Comparison of ENCODE assay signal across 6 cellular contexts in genomic region chr16:23437542-23437941, GRCh38. TPM values are rescaled to one million over a fixed set of nuclear protein-coding genes. Genes with fewer than 3 reads are reported as not detected.
DNase-seq lines count a peak whose midpoint lies in the region; ATAC-seq, FAIRE-seq and TF ChIP-seq lines count a peak whose summit lies in the region.
"Not testable (repeated sequence)": the region's sequence is repeated elsewhere in the genome, so short reads cannot be mapped to it uniquely, and the experiment has no call there.

No MANE protein-coding gene starts in this region.

- peaks cover 30% of the 10 kb centered on the region for H3K4me1 ChIP-seq in A673 (ENCODE audit: insufficient read depth, low read length, poor library complexity, severe bottlenecking)
- H3K4me1 ChIP-seq in GM23338 (ENCODE audit: insufficient read depth); endodermal cell (ENCODE audit: control insufficient read depth, insufficient read depth, low read length): not testable (repeated sequence)
- H3K4me1 ChIP-seq in K562 (replicated peaks in 1 of 2; ENCODE audit: control insufficient read depth in 2 of 2, insufficient read depth in 2 of 2, low read length in 2 of 2) = peaks cover 10 to 18% of the 10 kb centered on the region in 2 experiments; a peak in 4 of 5 replicates

- not testable (repeated sequence) for DNase-seq in A673 (ENCODE audit: low spot score); GM23338 (ENCODE audit: low spot score); SK-N-MC (ENCODE audit: low read depth, low spot score); T-helper 17 cell; K562 (ENCODE audit: extremely low read depth in 1 of 4, low spot score in 3 of 4); endodermal cell

- intact Hi-C loops in A673 (cut with micrococcal nuclease; ENCODE audit: unreplicated experiment) = loop anchor here (5.0 to 10.0 kb wide), 3 partner anchors 373 to 540 kb away; no protein-coding TSS in a partner anchor
- intact Hi-C loops in K562 (cut with micrococcal nuclease) = loop anchor here (5.0 to 10.0 kb wide), 2 partner anchors 70 to 117 kb away; partner anchors contain the start of genes EARS2 and UBFD1

- H4K20me1 ChIP-seq in GM23338 (replicated peaks; ENCODE audit: insufficient read depth); K562 (replicated peaks; ENCODE audit: control insufficient read depth, insufficient read depth, low read length): not testable (repeated sequence)

- H3K9me3 Mint-ChIP-seq in GM23338, endodermal cell: not testable (repeated sequence)

- H3K4me3 ChIP-seq in A673 (ENCODE audit: low read depth, low read length, poor library complexity, severe bottlenecking); GM23338; SK-N-MC; K562; endodermal cell (ENCODE audit: low read length): not testable (repeated sequence)

- not testable (repeated sequence) for H2AFZ ChIP-seq in GM23338
- peak overlapping the region; percentile 22; the same call in 1 of the 2 replicates for H2AFZ ChIP-seq in K562 (ENCODE audit: low read depth, low read length)

- H3K9me3 ChIP-seq in A673 (ENCODE audit: low read depth, low read length, poor library complexity, severe bottlenecking); SK-N-MC (ENCODE audit: low read depth, low read length); T-helper 17 cell (ENCODE audit: control insufficient read depth, low read length, poor library complexity, severe bottlenecking); K562 (replicated peaks; ENCODE audit: control insufficient read depth, insufficient read depth, low read depth, low read length); endodermal cell (ENCODE audit: control insufficient read depth, low read length): not testable (repeated sequence)

- not testable (repeated sequence) for TF ChIP-seq POLR2A in K562 (conservative IDR thresholded peaks at IDR 0.05)

- CTCF ChIA-PET in A673 (lab: Charles Lee) = interaction anchor here (0.7 to 1.0 kb wide), 2 partner anchors 160 to 538 kb away, joined by 3 to 5 read pairs; no protein-coding TSS in a partner anchor
- CTCF ChIA-PET in K562 (lab: Yijun Ruan, JAX; ENCODE audit: low intra/inter-chr PET ratio) = not testable (repeated sequence)

- not testable (repeated sequence) for H3K4me2 ChIP-seq in GM23338; K562 (ENCODE audit: insufficient read depth, low read length)

- not testable (repeated sequence) for ATAC-seq in GM23338, T-helper 17 cell, K562

- H3K4me1 Mint-ChIP-seq in GM23338, T-helper 17 cell, endodermal cell: not testable (repeated sequence)

- H3K27ac ChIP-seq in A673 (ENCODE audit: low read depth, low read length, poor library complexity, severe bottlenecking) (peak overlapping the region; percentile 72), SK-N-MC (peak overlapping the region; percentile 66), K562 (ENCODE audit: extremely low read depth, low read depth, low read length) (peak overlapping the region; percentile 27; the same call in 1 of the 3 replicates)
- H3K27ac ChIP-seq in GM23338 (ENCODE audit: low read depth); endodermal cell (ENCODE audit: low read depth, low read length): not testable (repeated sequence)

- in situ Hi-C loops in K562 (cut with MboI) = loop anchor here (10.0 kb wide), 1 partner anchor 253 kb away; the partner anchor contains the start of gene SCNN1G

- TF ChIP-seq CTCF in A673 (conservative IDR thresholded peaks at IDR 0.05; ENCODE audit: low read depth, low read length); GM23338 (conservative IDR thresholded peaks at IDR 0.05; ENCODE audit: low read depth in 2 of 2); K562 (IDR thresholded peaks at IDR 0.05 in 2 of 3, conservative IDR thresholded peaks at IDR 0.05 in 1 of 3; ENCODE audit: insufficient read depth in 2 of 3, low read depth in 1 of 3, low read length in 3 of 3); endodermal cell (conservative IDR thresholded peaks at IDR 0.05): not testable (repeated sequence)

- H3K9ac ChIP-seq in SK-N-MC (ENCODE audit: insufficient read length); K562 (ENCODE audit: insufficient read depth in 1 of 2, low read depth in 2 of 2, low read length in 2 of 2); endodermal cell (ENCODE audit: extremely low read depth, low read length, poor library complexity, severe bottlenecking): not testable (repeated sequence)

- not testable (repeated sequence) for H3K9me2 ChIP-seq in GM23338 (ENCODE audit: insufficient read depth)

- TF ChIP-seq RAD21 in K562 (CRISPR knock-in tag; conservative IDR thresholded peaks at IDR 0.05 in 1 of 2, IDR thresholded peaks at IDR 0.05 in 1 of 2) = not testable (repeated sequence)

- not testable (repeated sequence) for H3K27me3 Mint-ChIP-seq in GM23338 (ENCODE audit: insufficient read depth, low read depth, poor library complexity); T-helper 17 cell; endodermal cell (ENCODE audit: insufficient read depth)

- POLR2A ChIA-PET in A673 (lab: Charles Lee; ENCODE audit: low non-redundant PET) = not testable (repeated sequence)
- POLR2A ChIA-PET in K562 (lab: Yijun Ruan, JAX) = interaction anchor here (0.6 to 1.3 kb wide), 5 partner anchors 11 to 564 kb away, joined by 3 to 8 read pairs (median 3); partner anchors contain the start of gene COG7

- H3K9me1 ChIP-seq in K562 (ENCODE audit: control insufficient read depth, insufficient read depth, low read length) = not testable (repeated sequence)

- H3K36me3 ChIP-seq in A673 (ENCODE audit: insufficient read depth, low read length, poor library complexity, severe bottlenecking) (peaks cover 40% of the 10 kb centered on the region), GM23338 (ENCODE audit: insufficient read depth) (peaks cover 15% of the 10 kb centered on the region), SK-N-MC (ENCODE audit: insufficient read depth, low read length) (peaks cover 49% of the 10 kb centered on the region), K562 (ENCODE audit: control insufficient read depth, insufficient read depth, low read length) (peaks cover 52% of the 10 kb centered on the region), endodermal cell (ENCODE audit: control insufficient read depth, insufficient read depth, low read length) (peaks cover 36% of the 10 kb centered on the region)

- WGBS in K562 (ENCODE audit: insufficient coverage, low coverage, missing lambda C conversion rate) = 69% methylated on average over 7 of the region's 7 CpGs
- WGBS in endodermal cell (ENCODE audit: insufficient coverage in 1 of 2, insufficient read length in 1 of 2), 2 experiments = 95% methylated on average over 7 of the region's 7 CpGs; no CpG with 5 or more reads in 1 of the 2 experiments

- not testable (repeated sequence) for H3F3A ChIP-seq in GM23338 (replicated peaks; ENCODE audit: low read depth)

- not testable (repeated sequence) for BruUV-seq in A673 (replicated peaks; lab: Mats Ljungman, UMichigan); K562 (replicated peaks; lab: Mats Ljungman, UMichigan)

- not testable (repeated sequence) for TF ChIP-seq EP300 in K562 (IDR thresholded peaks at IDR 0.05; ENCODE audit: low read length)

- H3K27ac Mint-ChIP-seq in GM23338 = peak overlapping the region; percentile 28; the same call in 1 of the 2 replicates
- peak overlapping the region; percentile 21 for H3K27ac Mint-ChIP-seq in T-helper 17 cell
- peak overlapping the region; percentile 54 for H3K27ac Mint-ChIP-seq in endodermal cell

- H3K79me2 ChIP-seq in GM23338 (replicated peaks; ENCODE audit: insufficient read depth); K562 (ENCODE audit: control insufficient read depth, insufficient read depth, low read length): not testable (repeated sequence)

- not testable (repeated sequence) for H3K4me3 Mint-ChIP-seq in GM23338, T-helper 17 cell, endodermal cell

- not testable (repeated sequence) for H3K27me3 ChIP-seq in A673 (replicated peaks; ENCODE audit: insufficient read depth, low read depth, low read length, poor library complexity); GM23338 (ENCODE audit: insufficient read depth); K562 (ENCODE audit: control insufficient read depth in 2 of 2, insufficient read depth in 2 of 2, low read length in 2 of 2); endodermal cell (ENCODE audit: control insufficient read depth, insufficient read depth, low read length, poor library complexity, severe bottlenecking)

- FAIRE-seq in K562 (lab: Jason Lieb, UNC) = not testable (repeated sequence)

- H3K36me3 Mint-ChIP-seq in GM23338 (ENCODE audit: low read depth) = peaks cover 40% of the 10 kb centered on the region; the same call in 2 of the 3 replicates
- H3K36me3 Mint-ChIP-seq in T-helper 17 cell (ENCODE audit: low read depth) = not testable (repeated sequence)
- peaks cover 48% of the 10 kb centered on the region for H3K36me3 Mint-ChIP-seq in endodermal cell (ENCODE audit: low read depth)

RNA-seq across cellular contexts. Expression of gene COG7, which starts 15.4 kb away (rescaled TPM):
- total RNA-seq in A673 (2021) (33.8 and 40.4 TPM in 2 replicates), T-helper 17 cell (10 to 100 TPM; 16.9 to 17.1 TPM), K562 (2014; rRNA removed) (10.3 and 15.6 TPM in 2 replicates), K562 (2014; rRNA removed; fragmentation: Illumina TruSeq; extraction: Trizol) (10.1 and 12.6 TPM in 2 replicates), K562 (2015; rRNA removed; fragmentation: Illumina TruSeq; extraction: Trizol) (15.1 and 17.4 TPM in 2 replicates), K562 (2021) (15.7 and 16.0 TPM in 2 replicates), endodermal cell (10 to 100 TPM; 19.9 to 31.3 TPM)
- 19.6 and 20.0 TPM in 2 replicates for total RNA-seq in GM23338 (2014; rRNA removed; shearing (Covaris generic))
- polyA plus RNA-seq in GM23338 (2016; fragmentation: Nextera tagmentation; extraction: Ambion mirVana) (9.2 and 10.3 TPM in 2 replicates), K562 (2011; rRNA removed) (17.4 and 33.4 TPM in 2 replicates), K562 (2014; fragmentation: Illumina TruSeq; extraction: Trizol) (17.6 and 18.9 TPM in 2 replicates), K562 (2014; fragmentation: Nextera tagmentation; extraction: Ambion mirVana) (1 to 10 TPM; 3.8 to 7.6 TPM), K562 (2014; rRNA removed) (13.4 and 16.6 TPM in 2 replicates)
- 130 and 148 TPM in 2 replicates for total RNA-seq in K562 (2011; cell fraction: chromatin; rRNA removed; ENCODE audit: low replicate concordance)
- 64.2 and 80.3 TPM in 2 replicates for total RNA-seq in K562 (2011; cell fraction: nucleolus; rRNA removed)
- total RNA-seq in K562 (2011; cell fraction: nucleoplasm; rRNA removed) = 81.6 and 84.3 TPM in 2 replicates
- 39.4 and 44.8 TPM in 2 replicates for polyA plus RNA-seq in K562 (2011; cell fraction: cytosol; rRNA removed)
- 62.0 and 68.1 TPM in 2 replicates for polyA plus RNA-seq in K562 (2011; cell fraction: nucleus; rRNA removed)
- 12.1 and 16.8 TPM in 2 replicates for polyA plus RNA-seq in K562 (2012)
- 28.9 and 31.1 TPM in 2 replicates for polyA minus RNA-seq in K562 (2011; rRNA and poly(A)+ RNA removed)
- polyA minus RNA-seq in K562 (2011; cell fraction: cytosol; rRNA and poly(A)+ RNA removed) = 13.2 and 19.2 TPM in 2 replicates
- 18.8 and 25.3 TPM in 2 replicates for polyA minus RNA-seq in K562 (2011; cell fraction: nucleus; rRNA and poly(A)+ RNA removed)
- polyA plus RNA-seq in endodermal cell (2013, experiment 1 of 2) = 26.4 TPM
- 20.0 TPM for polyA plus RNA-seq in endodermal cell (2013, experiment 2 of 2)
